ENCODE assay signal across 8 cellular contexts in genomic region chrX:119605398-119605738, GRCh38. TPM values are rescaled to one million over a fixed set of nuclear protein-coding genes. Genes with fewer than 3 reads are reported as not detected.
DNase-seq lines count a peak whose midpoint lies in the region; ATAC-seq, FAIRE-seq and TF ChIP-seq lines count a peak whose summit lies in the region.

No MANE protein-coding gene starts in this region.

- TF ChIP-seq RAD21 in liver (IDR thresholded peaks at IDR 0.05): no peak

- no peak for FAIRE-seq in GM19239 (lab: Jason Lieb, UNC)

- TF ChIP-seq CTCF in liver (IDR thresholded peaks at IDR 0.05; ENCODE audit: low read depth, low read length, missing input control): no peak

- peak overlapping the region; percentile 31 to 85 for H3K27ac ChIP-seq in liver (ENCODE audit: low read depth in 1 of 2, low read length in 2 of 2)
- H3K27ac ChIP-seq in temporal lobe (ENCODE audit: low read depth, low read length): peak overlapping the region; percentile 27

- H3K36me3 ChIP-seq in liver (ENCODE audit: control insufficient read depth in 4 of 4, insufficient read depth in 3 of 4, low read depth in 1 of 4, low read length in 3 of 4): no peaks in the 10 kb centered on the region

- DNase-seq in stimulated activated CD4-positive, alpha-beta T cell treated with anti-CD3 and anti-CD28 coated beads, Interleukin-4, amount 100 ng/mL, for 1 hour: peak; percentile 4
- no peak for DNase-seq in stimulated activated CD4-positive, alpha-beta T cell treated with anti-CD3 and anti-CD28 coated beads, Interleukin-1b, Interleukin-23, amount 100 ng/mL, for 48 hours
- DNase-seq in NCI-H748 treated with DMSO at 0.1 percent for 48 hours (lab: John Stamatoyannopoulos, UW) (peak; percentile 12), cerebellar cortex (ENCODE audit: low spot score) (peak; percentile 15), GM19239 (ENCODE audit: insufficient read length, low spot score) (no peak)

- H3K9me3 ChIP-seq in liver (ENCODE audit: control insufficient read depth in 4 of 4, low read length in 3 of 4): no peaks in the 10 kb centered on the region

- peak overlapping the region in 1 of 2 donors; percentile 13 for H3K9ac ChIP-seq in liver (ENCODE audit: low read depth in 1 of 2, low read length in 2 of 2)

- H3K27me3 ChIP-seq in liver (ENCODE audit: control insufficient read depth in 4 of 4, insufficient read depth in 4 of 4, low read length in 3 of 4): no peaks in the 10 kb centered on the region

- H3K4me1 ChIP-seq in liver (ENCODE audit: control insufficient read depth in 4 of 4, insufficient read depth in 4 of 4, low read length in 3 of 4): peaks cover 0 to 13% (median 6%) of the 10 kb centered on the region in 4 donors

- ATAC-seq in HG03095 (IDR thresholded peaks at IDR 0.05; ENCODE audit: unreplicated experiment): no peak

- H3K4me3 ChIP-seq in liver (ENCODE audit: low read depth in 1 of 3, low read length in 3 of 3): peak overlapping the region; percentile 45 to 77 (median 67)

- WGBS in liver: 2% methylated on average over 15 of the region's 15 CpGs

TF ChIP-seq in liver, 16 proteins besides CTCF, POLR2A, EP300 and RAD21:
- TF ChIP-seq SP1 (IDR thresholded peaks at IDR 0.05) (no peak), MAX (IDR thresholded peaks at IDR 0.05) (no peak), NR2F2 (IDR thresholded peaks at IDR 0.05) (no peak), HNF4A (conservative IDR thresholded peaks at IDR 0.05) (no peak)

RNA-seq across cellular contexts. Expression of gene NKRF, which starts 0.9 kb away (rescaled TPM):
- total RNA-seq in liver (1 to 10 TPM; 3.4 TPM), temporal lobe (15.0 TPM)
- 1 to 10 TPM; 1.3 to 2.6 TPM for polyA plus RNA-seq in liver

RNA-seq across cellular contexts. Expression of gene UBE2A, which starts 31.0 kb away (rescaled TPM):
- total RNA-seq in liver (10 to 100 TPM; 12.0 to 15.9 TPM), temporal lobe (27.5 TPM)
- polyA plus RNA-seq in liver: 10 to 100 TPM; 18.8 to 21.6 TPM

RNA-seq across cellular contexts. Expression of gene STEEP1, which starts 40.2 kb away (rescaled TPM):
- 10 to 100 TPM; 13.6 to 14.2 TPM for total RNA-seq in liver
- polyA plus RNA-seq in liver: 1 to 10 TPM; 4.3 to 6.8 TPM
- total RNA-seq in temporal lobe: 25.1 TPM

Comparison
In these comparisons a context has a peak if more than half of its experiments do, and no peak if none do; other contexts are left out.
1. DNase-seq: peak in stimulated activated CD4-positive, alpha-beta T cell treated with anti-CD3 and anti-CD28 coated beads, Interleukin-4, amount 100 ng/mL, for 1 hour (single experiment), NCI-H748 treated with DMSO at 0.1 percent for 48 hours (single experiment) and cerebellar cortex (single experiment); none in stimulated activated CD4-positive, alpha-beta T cell treated with anti-CD3 and anti-CD28 coated beads, Interleukin-1b, Interleukin-23, amount 100 ng/mL, for 48 hours (single experiment) and GM19239 (single experiment).